1 cellular context compared by ENCODE assay signal in genomic region chr2:20796374-20796791, GRCh38.
TF ChIP-seq lines count a peak whose summit lies in the region.

No MANE protein-coding gene starts in this region.

TF ChIP-seq in WTC11, 78 proteins besides CTCF, POLR2A, EP300 and RAD21 (continued from another document):
- TF ChIP-seq IRF1 (CRISPR knock-in tag; IDR thresholded peaks at IDR 0.05) (no peak), FOXP1 (CRISPR knock-in tag; IDR thresholded peaks at IDR 0.05; ENCODE audit: borderline replicate concordance) (no peak), ZNF423 (CRISPR knock-in tag; IDR thresholded peaks at IDR 0.05) (no peak), NR3C1 (CRISPR knock-in tag; conservative IDR thresholded peaks at IDR 0.05; ENCODE audit: low read depth) (no peak), ZBTB21 (CRISPR knock-in tag; IDR thresholded peaks at IDR 0.05; ENCODE audit: borderline replicate concordance) (no peak), PRDM15 (CRISPR knock-in tag; IDR thresholded peaks at IDR 0.05) (no peak), CBFB (CRISPR knock-in tag; IDR thresholded peaks at IDR 0.05; ENCODE audit: low read depth) (no peak), ZNF396 (CRISPR knock-in tag; IDR thresholded peaks at IDR 0.05; ENCODE audit: borderline replicate concordance) (no peak), RELA (CRISPR knock-in tag; IDR thresholded peaks at IDR 0.05; ENCODE audit: borderline replicate concordance) (no peak)
- TF ChIP-seq, protein P1, sequence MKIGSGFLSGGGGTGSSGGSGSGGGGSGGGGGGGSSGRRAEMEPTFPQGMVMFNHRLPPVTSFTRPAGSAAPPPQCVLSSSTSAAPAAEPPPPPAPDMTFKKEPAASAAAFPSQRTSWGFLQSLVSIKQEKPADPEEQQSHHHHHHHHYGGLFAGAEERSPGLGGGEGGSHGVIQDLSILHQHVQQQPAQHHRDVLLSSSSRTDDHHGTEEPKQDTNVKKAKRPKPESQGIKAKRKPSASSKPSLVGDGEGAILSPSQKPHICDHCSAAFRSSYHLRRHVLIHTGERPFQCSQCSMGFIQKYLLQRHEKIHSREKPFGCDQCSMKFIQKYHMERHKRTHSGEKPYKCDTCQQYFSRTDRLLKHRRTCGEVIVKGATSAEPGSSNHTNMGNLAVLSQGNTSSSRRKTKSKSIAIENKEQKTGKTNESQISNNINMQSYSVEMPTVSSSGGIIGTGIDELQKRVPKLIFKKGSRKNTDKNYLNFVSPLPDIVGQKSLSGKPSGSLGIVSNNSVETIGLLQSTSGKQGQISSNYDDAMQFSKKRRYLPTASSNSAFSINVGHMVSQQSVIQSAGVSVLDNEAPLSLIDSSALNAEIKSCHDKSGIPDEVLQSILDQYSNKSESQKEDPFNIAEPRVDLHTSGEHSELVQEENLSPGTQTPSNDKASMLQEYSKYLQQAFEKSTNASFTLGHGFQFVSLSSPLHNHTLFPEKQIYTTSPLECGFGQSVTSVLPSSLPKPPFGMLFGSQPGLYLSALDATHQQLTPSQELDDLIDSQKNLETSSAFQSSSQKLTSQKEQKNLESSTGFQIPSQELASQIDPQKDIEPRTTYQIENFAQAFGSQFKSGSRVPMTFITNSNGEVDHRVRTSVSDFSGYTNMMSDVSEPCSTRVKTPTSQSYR (CRISPR knock-in tag; IDR thresholded peaks at IDR 0.05), result no peak
- TF ChIP-seq, protein P2, sequence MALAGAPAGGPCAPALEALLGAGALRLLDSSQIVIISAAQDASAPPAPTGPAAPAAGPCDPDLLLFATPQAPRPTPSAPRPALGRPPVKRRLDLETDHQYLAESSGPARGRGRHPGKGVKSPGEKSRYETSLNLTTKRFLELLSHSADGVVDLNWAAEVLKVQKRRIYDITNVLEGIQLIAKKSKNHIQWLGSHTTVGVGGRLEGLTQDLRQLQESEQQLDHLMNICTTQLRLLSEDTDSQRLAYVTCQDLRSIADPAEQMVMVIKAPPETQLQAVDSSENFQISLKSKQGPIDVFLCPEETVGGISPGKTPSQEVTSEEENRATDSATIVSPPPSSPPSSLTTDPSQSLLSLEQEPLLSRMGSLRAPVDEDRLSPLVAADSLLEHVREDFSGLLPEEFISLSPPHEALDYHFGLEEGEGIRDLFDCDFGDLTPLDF (CRISPR knock-in tag; IDR thresholded peaks at IDR 0.05), result no peak
